ENCODE assay signal across 8 cellular contexts in genomic region chr9:118522093-118523028, GRCh38.
DNase-seq lines count a peak whose midpoint lies in the region; ATAC-seq lines count a peak whose summit lies in the region.

No MANE protein-coding gene starts in this region.

- peak; percentile 38 for DNase-seq in COR-L47 (lab: John Stamatoyannopoulos, UW)
- DNase-seq in NAMALWA (ENCODE audit: low spot score), result peak; percentile 60
- peak; percentile 2 to 16 for DNase-seq in activated CD4-positive, alpha-beta T cell treated with anti-CD3 and anti-CD28 coated beads, Interleukin-2, amount 50 U/mL, for 48 hours
- peak; percentile 37 for DNase-seq in hepatic stellate cell (ENCODE audit: low spot score)
- DNase-seq in stromal cell of bone marrow (ENCODE audit: low read depth), result peak; percentile 46
- DNase-seq in middle frontal gyrus (ENCODE audit: extremely low spot score, low spot score), result no peak

- peak; percentile 96 for ATAC-seq in GM18508 (IDR thresholded peaks at IDR 0.05; ENCODE audit: insufficient read depth, unreplicated experiment)
- peak; percentile 79 for ATAC-seq in HG02840 (IDR thresholded peaks at IDR 0.05; ENCODE audit: low FRiP score, unreplicated experiment)
